Comparison of ENCODE assay signal across 1 cellular context in genomic region chr11:57770793-57771192, GRCh38.
TF ChIP-seq lines count a peak whose summit lies in the region.

No MANE protein-coding gene starts in this region.

TF ChIP-seq in HCT116, 20 proteins besides CTCF, POLR2A, EP300 and RAD21:
- TF ChIP-seq MAX (IDR thresholded peaks at IDR 0.05) (no peak), ZBTB33 (IDR thresholded peaks at IDR 0.05; ENCODE audit: extremely low read depth, insufficient replicate concordance, low read length) (no peak), POLR2AphosphoS5 (IDR thresholded peaks at IDR 0.05; ENCODE audit: low read depth, low read length) (no peak), ELF1 (IDR thresholded peaks at IDR 0.05; ENCODE audit: borderline replicate concordance, low read depth) (no peak), FOSL1 (IDR thresholded peaks at IDR 0.05; ENCODE audit: low read depth) (no peak), ZNF274 (IDR thresholded peaks at IDR 0.05; ENCODE audit: low read depth, low read length) (no peak), EZH2 (IDR thresholded peaks at IDR 0.05) (no peak), REST (IDR thresholded peaks at IDR 0.05; ENCODE audit: low read depth) (no peak), SRF (IDR thresholded peaks at IDR 0.05; ENCODE audit: low read depth) (no peak), CBX3 (IDR thresholded peaks at IDR 0.05; ENCODE audit: low read depth) (no peak), ATF3 (IDR thresholded peaks at IDR 0.05) (no peak), TCF7L2 (IDR thresholded peaks at IDR 0.05; ENCODE audit: borderline replicate concordance, extremely low read depth, insufficient read depth, insufficient read length) (no peak), ZFX (IDR thresholded peaks at IDR 0.05) (no peak), CEBPB (IDR thresholded peaks at IDR 0.05; ENCODE audit: low read depth) (no peak), EZH2phosphoT487 (IDR thresholded peaks at IDR 0.05; ENCODE audit: borderline replicate concordance) (no peak), SP1 (IDR thresholded peaks at IDR 0.05; ENCODE audit: low read depth) (no peak), YY1 (IDR thresholded peaks at IDR 0.05; ENCODE audit: extremely low read depth, insufficient replicate concordance, low read depth, low read length) (no peak)
